ENCODE assay signal across 18 cellular contexts in the genomic region with DNA sequence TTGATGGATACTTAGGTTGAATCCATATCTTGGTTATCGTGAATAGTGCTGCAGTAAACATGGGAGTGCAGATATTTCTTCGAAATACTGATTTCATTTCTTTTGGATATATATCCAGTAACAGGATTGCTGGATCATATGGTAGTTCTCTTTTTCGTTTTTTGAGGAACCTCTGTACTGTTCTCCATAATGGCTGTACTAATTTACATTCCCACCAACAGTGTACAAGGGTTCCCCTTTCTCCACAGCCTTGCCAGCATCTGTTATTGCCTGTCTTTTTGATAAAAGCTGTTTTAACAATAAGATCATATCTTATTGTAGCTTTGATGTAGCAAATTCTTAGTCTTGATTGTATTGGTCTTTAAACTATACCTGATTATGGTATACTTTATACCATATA. TPM values are rescaled to one million over a fixed set of nuclear protein-coding genes. Genes with fewer than 3 reads are reported as not detected.
DNase-seq lines count a peak whose midpoint lies in the region; ATAC-seq and TF ChIP-seq lines count a peak whose summit lies in the region.
"Had no signal": no experiment of that assay in that cellular context is flagged by ENCODE, and none has a peak within 500 bp of the region (broad histone marks: within the 10 kb centered on the region; RNA-seq: fewer than 3 reads in every experiment).

No MANE protein-coding gene starts in this region.

- H3K9me3 Mint-ChIP-seq in immature natural killer cell, result peaks cover 0 to 1% (median 0%) of the 10 kb centered on the region in 6 donors

- TF ChIP-seq CTCF in DOHH2 (IDR thresholded peaks at IDR 0.05; ENCODE audit: low read depth, low read length, poor library complexity, severe bottlenecking) (no peak), OCI-LY3 (IDR thresholded peaks at IDR 0.05; ENCODE audit: low read depth, low read length) (no peak)

- H3K9me3 ChIP-seq in BLaER1 treated with 17β-estradiol and CSF1 and Interleukin-3, amounts not matched to agents 10 nM and 100 nM (replicated peaks in 1 of 11), result peaks cover 0 to 28% (median 20%) of the 10 kb centered on the region in 11 experiments; a peak in 17 of 22 replicates
- H3K9me3 ChIP-seq in DOHH2 (ENCODE audit: control insufficient read depth, insufficient read depth, low read length) (no peaks in the 10 kb centered on the region), OCI-LY3 (ENCODE audit: insufficient read depth, low read length) (peaks cover 4% of the 10 kb centered on the region; the same call in 1 of the 2 replicates)
- H3K9me3 ChIP-seq: gastroesophageal sphincter, ovary, sigmoid colon had no signal

- peaks cover 11 to 49% (median 19%) of the 10 kb centered on the region in 11 experiments; a peak in 21 of 22 replicates for H3K36me3 ChIP-seq in BLaER1 treated with 17β-estradiol and CSF1 and Interleukin-3, amounts not matched to agents 10 nM and 100 nM
- peaks cover 19% of the 10 kb centered on the region for H3K36me3 ChIP-seq in DOHH2 (ENCODE audit: control insufficient read depth, low read length)
- peaks cover 11% of the 10 kb centered on the region for H3K36me3 ChIP-seq in OCI-LY3 (replicated peaks; ENCODE audit: low read depth, low read length)
- H3K36me3 ChIP-seq: brain microvascular endothelial cell, ovary, sigmoid colon had no signal

- H3K4me3 ChIP-seq in BLaER1 treated with 17β-estradiol and CSF1 and Interleukin-3, amounts not matched to agents 10 nM and 100 nM, result no peak overlapping the region
- H3K4me3 ChIP-seq in DOHH2 (ENCODE audit: low read length), result peak overlapping the region; percentile 69
- H3K4me3 ChIP-seq in OCI-LY3 (ENCODE audit: low read length), result no peak overlapping the region
- H3K4me3 ChIP-seq: gastroesophageal sphincter, ovary, sigmoid colon had no signal

- H3K4me2 ChIP-seq in BLaER1 treated with 17β-estradiol and CSF1 and Interleukin-3, amounts not matched to agents 10 nM and 100 nM, result peak overlapping the region in 8 of 11 experiments; percentile 37 to 90 (median 66); a peak in 13 of 22 replicates
- H3K4me2 ChIP-seq in DOHH2 (ENCODE audit: low read length), result peak overlapping the region; percentile 85
- peak overlapping the region; percentile 67 for H3K4me2 ChIP-seq in OCI-LY3 (ENCODE audit: low read length)

- peak overlapping the region in 1 of 5 donors; percentile 74 for H3K4me3 Mint-ChIP-seq in immature natural killer cell

- no peaks in the 10 kb centered on the region for H3K27me3 ChIP-seq in BLaER1 treated with 17β-estradiol and CSF1 and Interleukin-3, amounts not matched to agents 10 nM and 100 nM
- H3K27me3 ChIP-seq in DOHH2 (ENCODE audit: control insufficient read depth, low read length) (no peaks in the 10 kb centered on the region), OCI-LY3 (ENCODE audit: low read depth, low read length) (peaks cover 11% of the 10 kb centered on the region)
- H3K27me3 ChIP-seq: brain microvascular endothelial cell, gastroesophageal sphincter, ovary, sigmoid colon had no signal

- H3K27ac ChIP-seq in BLaER1 treated with 17β-estradiol and CSF1 and Interleukin-3, amounts not matched to agents 10 nM and 100 nM, result no peak overlapping the region
- H3K27ac ChIP-seq in DOHH2 (ENCODE audit: low read depth, low read length) (peak overlapping the region; percentile 91), OCI-LY3 (ENCODE audit: low read length) (no peak overlapping the region)
- H3K27ac ChIP-seq: brain microvascular endothelial cell, ovary had no signal

- peaks cover 41% of the 10 kb centered on the region for H3F3A ChIP-seq in DOHH2 (ENCODE audit: control insufficient read depth, insufficient read depth)

- peaks cover 11 to 46% (median 21%) of the 10 kb centered on the region in 10 experiments for H3K4me1 ChIP-seq in BLaER1 treated with 17β-estradiol and CSF1 and Interleukin-3, amounts not matched to agents 10 nM and 100 nM
- H3K4me1 ChIP-seq in DOHH2 (ENCODE audit: control insufficient read depth, low read length), result peaks cover 96% of the 10 kb centered on the region
- H3K4me1 ChIP-seq in OCI-LY3 (ENCODE audit: low read length), result peaks cover 21% of the 10 kb centered on the region

- no peaks in the 10 kb centered on the region for H3K9me2 ChIP-seq in DOHH2 (replicated peaks; ENCODE audit: control insufficient read depth, low read length)

- H3K4me1 Mint-ChIP-seq in immature natural killer cell, result peaks cover 55 to 65% of the 10 kb centered on the region in 2 donors

- no peak overlapping the region for H2AFZ ChIP-seq in OCI-LY3 (ENCODE audit: low read depth, low read length)

- DNase-seq in immature natural killer cell (no peak), left cardiac atrium (no peak), Ammon's horn (ENCODE audit: low spot score) (no peak), NCI-H524 treated with DMSO at 0.1 percent for 48 hours (lab: John Stamatoyannopoulos, UW) (no peak)
- DNase-seq: activated CD4-positive, alpha-beta T cell treated with anti-CD3 and anti-CD28 coated beads, Interleukin-2, amount 10 ng/mL, durations not matched to agents 24 days and 14 days; activated naive CD4-positive, alpha-beta T cell treated with anti-CD3 and anti-CD28 coated beads, Interleukin-2, amount 10 ng/mL, durations not matched to agents 7 days and 5 days; brain microvascular endothelial cell; dermis blood vessel endothelial cell; NCI-H1417; ovary; SHP77; sigmoid colon; stimulated activated CD4-positive, alpha-beta T cell treated with anti-CD3 and anti-CD28 coated beads, Interleukin-1b, Interleukin-23, amount 100 ng/mL, for 48 hours had no signal

- peaks cover 0 to 5% (median 2%) of the 10 kb centered on the region in 3 donors for H3K27me3 Mint-ChIP-seq in immature natural killer cell (ENCODE audit: low read depth in 3 of 3)

- H3K36me3 Mint-ChIP-seq in immature natural killer cell, result peaks cover 0 to 9% (median 8%) of the 10 kb centered on the region in 3 donors

- intact Hi-C loops in left cardiac atrium (cut with DNase I), result no loop called here

- no peak overlapping the region for H3K9ac ChIP-seq in BLaER1 treated with 17β-estradiol and CSF1 and Interleukin-3, amounts not matched to agents 10 nM and 100 nM
- H3K9ac ChIP-seq in OCI-LY3 (ENCODE audit: low read length), result no peak overlapping the region

- no peak for ATAC-seq in left cardiac atrium
- ATAC-seq in HG02970 (IDR thresholded peaks at IDR 0.05; ENCODE audit: low FRiP score, unreplicated experiment), result no peak
- ATAC-seq: gastroesophageal sphincter had no signal

- H3K79me2 ChIP-seq in DOHH2 (ENCODE audit: control insufficient read depth, low read length) (peaks cover 92% of the 10 kb centered on the region), OCI-LY3 (ENCODE audit: low read length) (peaks cover 30% of the 10 kb centered on the region)

- H4K20me1 ChIP-seq in BLaER1 treated with 17β-estradiol and CSF1 and Interleukin-3, amounts not matched to agents 10 nM and 100 nM, result peaks cover 0 to 100% (median 13%) of the 10 kb centered on the region in 11 experiments; a peak in 18 of 22 replicates
- H4K20me1 ChIP-seq in DOHH2 (ENCODE audit: control insufficient read depth, insufficient read depth, low read depth, low read length) (no peaks in the 10 kb centered on the region), OCI-LY3 (ENCODE audit: insufficient read depth, low read length) (peaks cover 35% of the 10 kb centered on the region)

- H3K27ac Mint-ChIP-seq in immature natural killer cell, result peak overlapping the region; percentile 11 to 92 (median 82)

RNA-seq across cellular contexts. Expression of a gene that starts 45.3 kb away (rescaled TPM):
- polyA plus RNA-seq in immature natural killer cell, result 1 to 10 TPM; 1.9 to 3.7 (median 3.1) TPM
- 10 to 100 TPM in 1 of 2 donors, 1 to 10 TPM in 1; 7.7 to 10.2 TPM for total RNA-seq in left cardiac atrium
